ENCODE assay signal across 11 cellular contexts in the genomic region with DNA sequence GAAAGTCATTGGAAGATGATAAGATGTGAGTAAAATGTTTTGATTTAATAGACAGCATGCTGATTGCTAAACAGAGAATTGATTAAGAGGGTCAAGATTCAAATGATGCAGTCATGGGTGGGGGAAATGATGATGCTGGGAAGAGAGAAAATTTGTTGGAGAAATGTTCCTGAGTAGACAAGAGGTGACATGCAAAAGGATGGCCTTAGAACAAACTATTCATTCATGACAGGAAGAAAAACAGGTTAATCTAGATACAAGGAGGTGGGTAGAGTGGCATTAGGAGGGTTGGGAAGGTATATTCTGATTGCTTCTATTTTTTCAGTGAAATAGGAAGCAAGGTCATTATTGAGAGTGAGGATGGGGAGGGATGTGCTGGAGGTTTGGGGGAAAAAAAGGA.
DNase-seq lines count a peak whose midpoint lies in the region; ATAC-seq and TF ChIP-seq lines count a peak whose summit lies in the region.
"Had no signal": no experiment of that assay in that cellular context is flagged by ENCODE, and none has a peak within 500 bp of the region (broad histone marks: within the 10 kb centered on the region; RNA-seq: fewer than 3 reads in every experiment).

No MANE protein-coding gene starts in this region.

- no peaks in the 10 kb centered on the region for H3K4me1 ChIP-seq in foreskin keratinocyte
- H3K4me1 ChIP-seq: BLaER1 treated with 17β-estradiol and CSF1 and Interleukin-3, amounts not matched to agents 10 nM and 100 nM; HAP-1 had no signal

- TF ChIP-seq CTCF in foreskin keratinocyte (conservative IDR thresholded peaks at IDR 0.05), result no peak

- peak; percentile 29 for ATAC-seq in foreskin keratinocyte
- ATAC-seq: CD8-positive, alpha-beta T cell had no signal

- DNase-seq in NCI-H510A treated with DMSO at 0.1 percent for 48 hours (lab: John Stamatoyannopoulos, UW) (peak; percentile 6), NCI-H510A (lab: John Stamatoyannopoulos, UW) (no peak), NCI-H748 treated with DMSO at 0.1 percent for 48 hours (lab: John Stamatoyannopoulos, UW) (peak; percentile 21), foreskin keratinocyte (no peak), NCI-H2107 treated with DMSO at 0.1 percent for 48 hours (lab: John Stamatoyannopoulos, UW; ENCODE audit: unreplicated experiment) (no peak), dermis blood vessel endothelial cell (no peak)
- DNase-seq: Calu3; CD8-positive, alpha-beta T cell; IMR-90 had no signal

- H3K27ac ChIP-seq in foreskin keratinocyte, result no peak overlapping the region
- H3K27ac ChIP-seq: BLaER1 treated with 17β-estradiol and CSF1 and Interleukin-3, amounts not matched to agents 10 nM and 100 nM had no signal

- no peaks in the 10 kb centered on the region for H3K27me3 ChIP-seq in foreskin keratinocyte
- H3K27me3 ChIP-seq: BLaER1 treated with 17β-estradiol and CSF1 and Interleukin-3, amounts not matched to agents 10 nM and 100 nM had no signal

Comparison
In these comparisons a context has a peak if more than half of its experiments do, and no peak if none do; other contexts are left out.
1. DNase-seq: peak in NCI-H510A treated with DMSO at 0.1 percent for 48 hours (single experiment) and NCI-H748 treated with DMSO at 0.1 percent for 48 hours (single experiment); none in NCI-H510A (single experiment), foreskin keratinocyte (0 of 2), NCI-H2107 treated with DMSO at 0.1 percent for 48 hours (single experiment) and dermis blood vessel endothelial cell (single experiment).